Comparison of ENCODE assay signal across 9 cellular contexts in the genomic region with DNA sequence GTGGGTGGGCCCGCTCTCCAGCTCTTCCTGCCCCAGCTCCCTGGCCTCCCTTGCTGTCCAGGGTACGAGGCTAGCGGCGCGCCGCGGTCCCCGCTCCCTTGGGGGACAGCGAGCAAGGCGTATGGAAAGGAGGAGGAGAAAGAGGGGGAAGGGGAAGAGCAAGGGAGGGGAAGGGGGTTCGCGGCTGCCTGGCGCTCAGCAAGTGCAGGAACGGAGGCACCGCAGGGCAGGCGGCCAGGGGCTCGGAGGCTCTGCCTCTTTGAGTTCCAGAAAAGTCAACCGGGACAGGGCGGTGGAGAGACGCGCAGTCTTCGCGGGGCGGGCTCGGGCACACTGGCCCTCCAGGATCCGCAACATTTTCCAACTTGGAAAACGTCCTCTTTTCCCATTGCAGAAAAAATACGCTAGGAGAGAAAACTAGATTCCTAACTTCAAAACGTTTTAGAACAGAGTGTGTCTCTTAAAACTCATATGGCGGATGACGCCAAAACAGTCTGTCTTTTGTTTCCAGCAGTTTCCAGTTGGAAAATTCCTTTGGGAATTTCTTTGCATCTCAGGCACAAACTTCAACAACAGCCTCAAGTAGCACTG. TPM values are rescaled to one million over a fixed set of nuclear protein-coding genes. Genes with fewer than 3 reads are reported as not detected.
DNase-seq lines count a peak whose midpoint lies in the region; ATAC-seq and TF ChIP-seq lines count a peak whose summit lies in the region.
"Had no signal": no experiment of that assay in that cellular context is flagged by ENCODE, and none has a peak within 500 bp of the region (broad histone marks: within the 10 kb centered on the region; RNA-seq: fewer than 3 reads in every experiment).

No MANE protein-coding gene starts in this region.

- H3K36me3 Mint-ChIP-seq in progenitor cell of endocrine pancreas (ENCODE audit: insufficient read depth) (no peaks in the 10 kb centered on the region), immature natural killer cell (no peaks in the 10 kb centered on the region)
- H3K36me3 Mint-ChIP-seq: CD8-positive, alpha-beta T cell had no signal

- H3K4me1 Mint-ChIP-seq in progenitor cell of endocrine pancreas (ENCODE audit: low read depth) = peaks cover 6% of the 10 kb centered on the region
- no peaks in the 10 kb centered on the region for H3K4me1 Mint-ChIP-seq in immature natural killer cell

- ATAC-seq in left cardiac atrium (peak; percentile 46 to 82), GM21423 (IDR thresholded peaks at IDR 0.05; ENCODE audit: unreplicated experiment) (no peak)
- ATAC-seq: CD8-positive, alpha-beta T cell had no signal

- H3K4me3 Mint-ChIP-seq in progenitor cell of endocrine pancreas (ENCODE audit: low read depth) = peak overlapping the region; percentile 69
- H3K4me3 Mint-ChIP-seq in immature natural killer cell = no peak overlapping the region
- H3K4me3 Mint-ChIP-seq: CD8-positive, alpha-beta T cell had no signal

- H3K27ac Mint-ChIP-seq in progenitor cell of endocrine pancreas (no peak overlapping the region), immature natural killer cell (no peak overlapping the region)
- H3K27ac Mint-ChIP-seq: CD8-positive, alpha-beta T cell had no signal

- H3K27me3 Mint-ChIP-seq in progenitor cell of endocrine pancreas (peaks cover 14% of the 10 kb centered on the region), immature natural killer cell (ENCODE audit: low read depth in 3 of 3) (peaks cover 0 to 13% (median 10%) of the 10 kb centered on the region in 3 donors)

- DNase-seq in AG08395 (ENCODE audit: low spot score) (peak; percentile 31), amniotic epithelial cell (ENCODE audit: low read depth) (peak; percentile 20), left cardiac atrium (peak; percentile 71), progenitor cell of endocrine pancreas (ENCODE audit: low spot score, unreplicated experiment) (no peak), immature natural killer cell (no peak), OCI-M2 (lab: John Stamatoyannopoulos, UW; ENCODE audit: unreplicated experiment) (no peak), epidermal melanocyte (ENCODE audit: insufficient read length, low spot score) (no peak)
- DNase-seq: CD8-positive, alpha-beta T cell had no signal

- intact Hi-C loops in left cardiac atrium (cut with DNase I) = no loop called here

- H3K9me3 Mint-ChIP-seq in progenitor cell of endocrine pancreas (ENCODE audit: low read depth) (no peaks in the 10 kb centered on the region), immature natural killer cell (peaks cover 0 to 2% (median 0%) of the 10 kb centered on the region in 6 donors)
- H3K9me3 Mint-ChIP-seq: CD8-positive, alpha-beta T cell had no signal

- no peak for TF ChIP-seq CTCF in progenitor cell of endocrine pancreas (IDR thresholded peaks at IDR 0.05; ENCODE audit: unreplicated experiment)

RNA-seq across cellular contexts. Expression of a gene that starts 23.1 kb away (rescaled TPM):
- total RNA-seq in left cardiac atrium = 10 to 100 TPM; 35.6 to 45.7 TPM
- total RNA-seq in progenitor cell of endocrine pancreas = 19.0 and 28.1 TPM in 2 replicates
- under 1 TPM in 2 of 3 donors, not detected in 1; 0.19 to 0.27 TPM for polyA plus RNA-seq in immature natural killer cell
- total RNA-seq: CD8-positive, alpha-beta T cell had no signal

Comparison
In these comparisons a context has a peak if more than half of its experiments do, and no peak if none do; other contexts are left out.
1. DNase-seq: peak in AG08395 (single experiment), amniotic epithelial cell (single experiment) and left cardiac atrium (single experiment); none in progenitor cell of endocrine pancreas (single experiment), immature natural killer cell (0 of 3), OCI-M2 (single experiment) and epidermal melanocyte (single experiment).